In genomic region chr2:47193607-47194006, GRCh38 we compare ENCODE assay signal across 11 cellular contexts. TPM values are rescaled to one million over a fixed set of nuclear protein-coding genes. Genes with fewer than 3 reads are reported as not detected.
DNase-seq lines count a peak whose midpoint lies in the region; ATAC-seq and TF ChIP-seq lines count a peak whose summit lies in the region.
"Had no signal": no experiment of that assay in that cellular context is flagged by ENCODE, and none has a peak within 500 bp of the region (broad histone marks: within the 10 kb centered on the region; RNA-seq: fewer than 3 reads in every experiment).

No MANE protein-coding gene starts in this region.

- no peaks in the 10 kb centered on the region for H3K36me3 Mint-ChIP-seq in neural progenitor cell
- H3K36me3 Mint-ChIP-seq in activated CD4-positive, alpha-beta T cell treated with anti-CD3 and anti-CD28 coated beads, Interleukin-2, amount 10 ng/mL, durations not matched to agents 7 days and 5 days (ENCODE audit: low read depth), result no peaks in the 10 kb centered on the region

- peak overlapping the region; percentile 39 for H3K4me2 ChIP-seq in neural progenitor cell

- no peaks in the 10 kb centered on the region for H3K9me3 ChIP-seq in neural progenitor cell (ENCODE audit: low read depth)
- H3K9me3 ChIP-seq: thyroid gland had no signal

- H3K4me3 ChIP-seq in neural progenitor cell, result no peak overlapping the region
- H3K4me3 ChIP-seq: thyroid gland had no signal

- H3K4me1 Mint-ChIP-seq in neural progenitor cell, result peaks cover 73% of the 10 kb centered on the region
- H3K4me1 Mint-ChIP-seq in activated CD4-positive, alpha-beta T cell treated with anti-CD3 and anti-CD28 coated beads, Interleukin-2, amount 10 ng/mL, durations not matched to agents 7 days and 5 days, result no peaks in the 10 kb centered on the region

- peaks cover 34% of the 10 kb centered on the region for H3F3A ChIP-seq in neural progenitor cell (ENCODE audit: low read depth)

- no peak overlapping the region for H3K4me3 Mint-ChIP-seq in neural progenitor cell
- no peak overlapping the region for H3K4me3 Mint-ChIP-seq in activated CD4-positive, alpha-beta T cell treated with anti-CD3 and anti-CD28 coated beads, Interleukin-2, amount 10 ng/mL, durations not matched to agents 7 days and 5 days

- TF ChIP-seq CTCF in neural progenitor cell (IDR thresholded peaks at IDR 0.05), result no peak

- DNase-seq in DMS 273 treated with DMSO at 0.1 percent for 48 hours (lab: John Stamatoyannopoulos, UW) (peak; percentile 68), NCI-H526 treated with DMSO at 0.1 percent for 48 hours (lab: John Stamatoyannopoulos, UW) (peak; percentile 42), epithelial cell of prostate (ENCODE audit: low read depth, low spot score) (no peak), neural progenitor cell (ENCODE audit: low spot score) (no peak), NCI-H345 (lab: John Stamatoyannopoulos, UW) (no peak)
- no peak for DNase-seq in activated CD4-positive, alpha-beta T cell treated with anti-CD3 and anti-CD28 coated beads, Interleukin-2, amount 10 ng/mL, durations not matched to agents 7 days and 5 days
- DNase-seq: MV-4-11, T-helper 9 cell, thyroid gland had no signal

- POLR2A ChIA-PET in activated CD4-positive, alpha-beta T cell treated with anti-CD3 and anti-CD28 coated beads, Interleukin-2, amount 10 ng/mL, durations not matched to agents 7 days and 5 days (lab: Charles Lee), result no interaction called here

- H4K20me1 ChIP-seq in neural progenitor cell (ENCODE audit: low read depth), result no peaks in the 10 kb centered on the region

- no peaks in the 10 kb centered on the region for H3K79me2 ChIP-seq in neural progenitor cell (ENCODE audit: low read depth)

- H3K4me1 ChIP-seq in neural progenitor cell, result peaks cover 37% of the 10 kb centered on the region

- H3K27me3 ChIP-seq in neural progenitor cell, result no peaks in the 10 kb centered on the region
- H3K27me3 ChIP-seq: thyroid gland had no signal

- peak overlapping the region; percentile 90 for H3K27ac Mint-ChIP-seq in neural progenitor cell
- no peak overlapping the region for H3K27ac Mint-ChIP-seq in activated CD4-positive, alpha-beta T cell treated with anti-CD3 and anti-CD28 coated beads, Interleukin-2, amount 10 ng/mL, durations not matched to agents 7 days and 5 days

- CTCF ChIA-PET in activated CD4-positive, alpha-beta T cell treated with anti-CD3 and anti-CD28 coated beads, Interleukin-2, amount 10 ng/mL, durations not matched to agents 7 days and 5 days (lab: Charles Lee), result interaction anchor here (1.1 kb wide), 1 partner anchor 11 kb away, joined by 4 read pairs; no protein-coding TSS in a partner anchor

- H3K9me3 Mint-ChIP-seq in neural progenitor cell, result no peaks in the 10 kb centered on the region
- H3K9me3 Mint-ChIP-seq in activated CD4-positive, alpha-beta T cell treated with anti-CD3 and anti-CD28 coated beads, Interleukin-2, amount 10 ng/mL, durations not matched to agents 7 days and 5 days, result no peaks in the 10 kb centered on the region

- H3K27me3 Mint-ChIP-seq in neural progenitor cell (ENCODE audit: insufficient read depth, low read depth), result peaks cover 3% of the 10 kb centered on the region
- peaks cover 13% of the 10 kb centered on the region for H3K27me3 Mint-ChIP-seq in activated CD4-positive, alpha-beta T cell treated with anti-CD3 and anti-CD28 coated beads, Interleukin-2, amount 10 ng/mL, durations not matched to agents 7 days and 5 days

- peak overlapping the region; percentile 52 for H2AFZ ChIP-seq in neural progenitor cell (replicated peaks)

- H3K27ac ChIP-seq in epithelial cell of prostate (peak overlapping the region; percentile 81), neural progenitor cell (no peak overlapping the region)
- H3K27ac ChIP-seq: thyroid gland had no signal

- no peak for ATAC-seq in GM18511 (IDR thresholded peaks at IDR 0.05; ENCODE audit: unreplicated experiment)
- ATAC-seq in HG03196 (IDR thresholded peaks at IDR 0.05; ENCODE audit: unreplicated experiment), result no peak

- no peaks in the 10 kb centered on the region for H3K36me3 ChIP-seq in neural progenitor cell
- H3K36me3 ChIP-seq: thyroid gland had no signal

- H3K9ac ChIP-seq in neural progenitor cell, result no peak overlapping the region

RNA-seq across cellular contexts. Expression of gene CALM2, which starts 17.3 kb away (rescaled TPM):
- 440 and 768 TPM in 2 replicates for total RNA-seq in neural progenitor cell (ENCODE audit: low replicate concordance)
- total RNA-seq in activated CD4-positive, alpha-beta T cell treated with anti-CD3 and anti-CD28 coated beads, Interleukin-2, amount 10 ng/mL, durations not matched to agents 7 days and 5 days, result 100 to 1,000 TPM; 476 to 478 TPM

RNA-seq across cellular contexts. Expression of gene STPG4, which starts 38.5 kb away (rescaled TPM):
- not detected in 2 replicates for total RNA-seq in neural progenitor cell (ENCODE audit: low replicate concordance)
- under 1 TPM; 0.44 to 0.64 TPM for total RNA-seq in activated CD4-positive, alpha-beta T cell treated with anti-CD3 and anti-CD28 coated beads, Interleukin-2, amount 10 ng/mL, durations not matched to agents 7 days and 5 days

Comparison
In these comparisons a context has a peak if more than half of its experiments do, and no peak if none do; other contexts are left out.
1. DNase-seq: peak in DMS 273 treated with DMSO at 0.1 percent for 48 hours (single experiment) and NCI-H526 treated with DMSO at 0.1 percent for 48 hours (single experiment); none in epithelial cell of prostate (single experiment), neural progenitor cell (single experiment), activated CD4-positive, alpha-beta T cell treated with anti-CD3 and anti-CD28 coated beads, Interleukin-2, amount 10 ng/mL, durations not matched to agents 7 days and 5 days (single experiment) and NCI-H345 (single experiment).